Comparison of ENCODE assay signal across 1 cellular context in genomic region chr1:44785501-44786137, GRCh38.
TF ChIP-seq lines count a peak whose summit lies in the region.

No MANE protein-coding gene starts in this region.

TF ChIP-seq in GM23338, 12 proteins besides CTCF, POLR2A, EP300 and RAD21 (continued from another document):
- TF ChIP-seq ZNF462 (CRISPR knock-in tag; IDR thresholded peaks at IDR 0.05) (no peak), NANOG (IDR thresholded peaks at IDR 0.05; ENCODE audit: borderline replicate concordance) (no peak), ETS1 (IDR thresholded peaks at IDR 0.05) (no peak), REST (IDR thresholded peaks at IDR 0.05; ENCODE audit: unreplicated experiment) (no peak), ZNF114 (CRISPR knock-in tag; IDR thresholded peaks at IDR 0.05) (no peak), EZH2phosphoT487 (IDR thresholded peaks at IDR 0.05; ENCODE audit: unreplicated experiment) (no peak), STAT1 (IDR thresholded peaks at IDR 0.05; ENCODE audit: unreplicated experiment) (no peak), JUNB (IDR thresholded peaks at IDR 0.05; ENCODE audit: unreplicated experiment) (no peak), EZH2 (IDR thresholded peaks at IDR 0.05; ENCODE audit: low read depth, unreplicated experiment) (no peak), CREB1 (CRISPR knock-in tag; IDR thresholded peaks at IDR 0.05; ENCODE audit: low read depth) (no peak)
TF ChIP-seq in GM23338: peak in this region for 0.
